17 cellular contexts compared by ENCODE assay signal in the genomic region with DNA sequence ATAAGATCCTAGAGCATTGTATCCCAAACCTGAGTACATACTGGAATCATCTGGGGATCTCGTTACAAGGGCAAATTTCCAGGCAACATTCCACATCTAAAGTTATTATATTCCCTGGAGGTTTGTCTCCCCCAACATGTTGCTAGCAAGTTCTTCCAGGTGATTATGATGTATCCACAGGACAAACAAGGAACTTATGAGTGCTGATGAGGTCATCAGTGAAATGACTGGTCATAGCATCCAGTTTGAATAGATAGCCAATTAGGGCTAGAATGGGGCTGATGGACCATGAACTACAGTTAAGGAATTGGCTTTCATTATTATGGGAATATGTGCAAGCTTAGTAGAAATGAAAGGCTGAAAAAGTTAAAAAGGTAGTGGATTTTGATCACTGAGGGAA.
"Had no signal": no experiment of that assay in that cellular context is flagged by ENCODE, and none has a peak within 500 bp of the region (broad histone marks: within the 10 kb centered on the region; RNA-seq: fewer than 3 reads in every experiment).

No MANE protein-coding gene starts in this region.

- H3K4me1 ChIP-seq: breast epithelium, thyroid gland had no signal

- H3K36me3 ChIP-seq: breast epithelium, thyroid gland had no signal

- H3K4me3 ChIP-seq: breast epithelium, thyroid gland had no signal

- DNase-seq: activated naive CD4-positive, alpha-beta T cell treated with anti-CD3 and anti-CD28 coated beads for 36 hours; activated naive CD8-positive, alpha-beta T cell treated with anti-CD3 and anti-CD28 coated beads, Interleukin-2, amount 50 U/mL, for 24 hours; activated T-cell treated with anti-CD3 and anti-CD28 coated beads for 4 hours; aorta; effector memory CD4-positive, alpha-beta T cell; hypothalamus; left ventricle myocardium superior; mesenchymal stem cell; retina; stimulated activated CD4-positive, alpha-beta T cell treated with anti-CD3 and anti-CD28 coated beads, Interleukin-4, amount 100 ng/mL, for 1 hour; stimulated activated naive B cell treated with anti-CD40 and anti-IgM and Interleukin-4, amounts not matched to agents 10 μg/mL and 1 μg/mL and 100 μg/mL, for 72 hours; thyroid gland had no signal

- H3K9me3 ChIP-seq: breast epithelium, thyroid gland had no signal

- H3K27me3 ChIP-seq: breast epithelium, thyroid gland had no signal

- H3K27ac ChIP-seq: breast epithelium, thyroid gland had no signal

- FAIRE-seq: urothelium cell line had no signal

- ATAC-seq: activated CD4-positive, CD25-positive, alpha-beta regulatory T cell treated with anti-CD3 and anti-CD28 coated beads, Interleukin-2, amount 50 U/mL, for 24 hours; activated naive CD8-positive, alpha-beta T cell treated with anti-CD3 and anti-CD28 coated beads, Interleukin-2, amount 50 U/mL, for 24 hours; activated T-helper 17 cell treated with anti-CD3 and anti-CD28 coated beads, Interleukin-2, amount 50 U/mL, for 72 hours; left ventricle myocardium superior; natural killer cell treated with Interleukin-12 subunit alpha and Interleukin-12 subunit beta and Interleukin-15 and Interleukin-18, amount 100 ng/mL, for 72 hours; stimulated activated naive B cell treated with anti-CD40 and anti-IgM and Interleukin-4, amounts not matched to agents 10 μg/mL and 1 μg/mL and 100 μg/mL, for 72 hours had no signal
